ENCODE assay signal across 18 cellular contexts in the genomic region with DNA sequence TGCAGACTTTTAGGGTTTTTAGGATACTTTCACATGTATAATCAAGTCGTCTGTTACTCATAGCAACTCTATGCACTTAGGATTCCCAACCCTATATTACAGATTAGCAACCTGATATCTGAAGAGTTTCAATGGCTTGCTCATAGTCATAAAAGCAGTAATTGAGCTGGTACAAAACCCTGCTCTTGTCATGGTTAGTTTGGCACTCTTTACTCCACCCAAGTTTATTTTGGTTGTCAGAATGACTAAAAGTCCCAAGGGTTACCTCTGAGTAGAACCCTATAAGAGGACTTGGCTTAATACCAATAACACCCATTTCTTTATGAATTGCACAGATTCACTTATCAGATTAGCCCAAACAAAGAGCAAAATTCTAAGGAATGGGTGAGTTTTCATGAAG.
"Had no signal": no experiment of that assay in that cellular context is flagged by ENCODE, and none has a peak within 500 bp of the region (broad histone marks: within the 10 kb centered on the region; RNA-seq: fewer than 3 reads in every experiment).

No MANE protein-coding gene starts in this region.

- ATAC-seq: gastroesophageal sphincter, heart right ventricle had no signal

- H3K27ac ChIP-seq: esophagus muscularis mucosa, gastroesophageal sphincter, heart right ventricle, left ventricle myocardium inferior, WERI-Rb-1 had no signal

- DNase-seq: activated CD4-positive, alpha-beta T cell treated with anti-CD3 and anti-CD28 coated beads, Interleukin-2, amount 50 U/mL, for 48 hours; activated naive CD4-positive, alpha-beta T cell; activated naive CD8-positive, alpha-beta T cell treated with anti-CD3 and anti-CD28 coated beads for 36 hours; amniotic stem cell; effector CD4-positive, alpha-beta T cell; heart right ventricle; left ventricle myocardium inferior; nephron progenitor cell; nucleus accumbens; posterior cingulate gyrus; retina; stimulated activated CD4-positive, alpha-beta T cell treated with anti-CD3 and anti-CD28 coated beads, Interleukin-12 subunit alpha, Interleukin-12 subunit beta, amount 100 ng/mL, for 4 hours; stimulated activated CD4-positive, alpha-beta T cell treated with anti-CD3 and anti-CD28 coated beads, Interleukin-1b, Interleukin-23, amount 100 ng/mL, for 48 hours; stimulated activated CD8-positive, alpha-beta memory T cell treated with anti-CD3 and anti-CD28 coated beads, Interleukin-4, amount 100 ng/mL, for 48 hours; stimulated activated naive CD4-positive, alpha-beta T cell; WERI-Rb-1 had no signal

- H3K4me3 ChIP-seq: esophagus muscularis mucosa, gastroesophageal sphincter, heart right ventricle, left ventricle myocardium inferior had no signal

- H3K4me1 ChIP-seq: esophagus muscularis mucosa, gastroesophageal sphincter, left ventricle myocardium inferior had no signal

- H3K27me3 ChIP-seq: esophagus muscularis mucosa, gastroesophageal sphincter, heart right ventricle had no signal

- H3K36me3 ChIP-seq: esophagus muscularis mucosa, gastroesophageal sphincter, heart right ventricle, left ventricle myocardium inferior, WERI-Rb-1 had no signal

- H3K9me3 ChIP-seq: esophagus muscularis mucosa, gastroesophageal sphincter, heart right ventricle, left ventricle myocardium inferior had no signal
